Comparison of ENCODE assay signal across 12 cellular contexts in the genomic region with DNA sequence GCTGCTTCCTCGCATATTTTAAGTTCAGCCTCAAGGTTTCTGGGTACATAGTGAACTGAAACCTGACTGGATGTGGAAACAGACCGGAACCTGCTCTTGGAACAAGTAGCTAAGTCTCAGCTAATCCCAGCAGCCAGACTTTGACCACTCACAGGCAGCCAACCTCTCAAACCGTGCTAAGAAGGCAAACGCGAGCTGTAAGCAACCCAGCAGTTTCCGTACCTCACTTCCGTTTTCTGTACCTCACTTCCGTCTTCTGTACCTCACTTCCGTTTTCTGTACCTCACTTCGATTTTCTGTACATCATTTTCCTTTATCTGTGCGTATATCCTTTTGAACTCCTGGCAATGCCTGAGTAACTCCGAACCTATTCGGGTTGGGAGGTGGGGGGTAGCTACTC.
A peak's percentile ranks its signal among the peaks of the same experiment; 100 is the strongest.
DNase-seq lines count a peak whose midpoint lies in the region; ATAC-seq, FAIRE-seq and TF ChIP-seq lines count a peak whose summit lies in the region.
"Had no signal": no experiment of that assay in that cellular context is flagged by ENCODE, and none has a peak within 500 bp of the region (broad histone marks: within the 10 kb centered on the region; RNA-seq: fewer than 3 reads in every experiment).

No MANE protein-coding gene starts in this region.

- TF ChIP-seq CTCF in coronary artery (IDR thresholded peaks at IDR 0.05): no peak

- H3K27me3 ChIP-seq in small intestine (ENCODE audit: control insufficient read depth in 2 of 2, insufficient read depth in 2 of 2, low read length in 2 of 2): no peaks in the 10 kb centered on the region
- H3K27me3 ChIP-seq: gastroesophageal sphincter had no signal

- no peak overlapping the region for H3K27ac ChIP-seq in coronary artery
- peak overlapping the region; percentile 7 to 84 for H3K27ac ChIP-seq in small intestine (ENCODE audit: low read depth in 1 of 2, low read length in 1 of 2)
- H3K27ac ChIP-seq: gastroesophageal sphincter, WERI-Rb-1 had no signal

- DNase-seq in H54 (ENCODE audit: insufficient read length, low spot score) (peak; percentile 41), NCI-H460 (ENCODE audit: extremely low read depth, low read depth) (peak; percentile 59), coronary artery (ENCODE audit: low spot score) (no peak), small intestine (peak; percentile 77)
- DNase-seq: activated effector memory CD4-positive, alpha-beta T cell treated with Interleukin-2 at 50 U/mL for 16 hours; GOT3; MM.1S; WERI-Rb-1 had no signal

- H3K4me1 ChIP-seq in small intestine (ENCODE audit: control insufficient read depth in 2 of 2, insufficient read depth in 1 of 2, low read depth in 1 of 2, low read length in 1 of 2): no peaks in the 10 kb centered on the region
- H3K4me1 ChIP-seq: gastroesophageal sphincter had no signal

- FAIRE-seq in H54 (lab: Jason Lieb, UNC): peak; percentile 96
- FAIRE-seq in small intestine (lab: Jason Lieb, UNC): no peak

- H3K36me3 ChIP-seq in small intestine (ENCODE audit: control insufficient read depth in 2 of 2, insufficient read depth in 2 of 2, low read length in 2 of 2): no peaks in the 10 kb centered on the region
- H3K36me3 ChIP-seq: WERI-Rb-1 had no signal

- peaks cover 1% of the 10 kb centered on the region for H3K9me3 ChIP-seq in small intestine (ENCODE audit: control insufficient read depth, low read depth)
- H3K9me3 ChIP-seq: gastroesophageal sphincter had no signal

- peak overlapping the region; percentile 34 for H3K4me3 ChIP-seq in coronary artery
- H3K4me3 ChIP-seq in small intestine (ENCODE audit: low read depth in 1 of 2, low read length in 2 of 2): peak overlapping the region in 1 of 2 donors; percentile 35
- H3K4me3 ChIP-seq: gastroesophageal sphincter had no signal

- peak; percentile 62; the same call in 1 of the 2 replicates for TF ChIP-seq POLR2A in H54 (IDR thresholded peaks at IDR 0.05; ENCODE audit: low read depth, low read length)

- ATAC-seq in HG02763 (IDR thresholded peaks at IDR 0.05; ENCODE audit: unreplicated experiment) (no peak), GM21526 (IDR thresholded peaks at IDR 0.05; ENCODE audit: low FRiP score, unreplicated experiment) (no peak), GM19467 (IDR thresholded peaks at IDR 0.05; ENCODE audit: unreplicated experiment) (no peak)
- ATAC-seq: gastroesophageal sphincter had no signal

- 66 to 85% (median 71%) methylated on average over 13 of the region's 13 CpGs for WGBS in small intestine, 3 donors

Comparison
In these comparisons a context has a peak if more than half of its experiments do, and no peak if none do; other contexts are left out.
1. H3K27ac ChIP-seq: peak in small intestine (2 of 2); none in coronary artery (0 of 2).